8 cellular contexts compared by ENCODE assay signal in the genomic region with DNA sequence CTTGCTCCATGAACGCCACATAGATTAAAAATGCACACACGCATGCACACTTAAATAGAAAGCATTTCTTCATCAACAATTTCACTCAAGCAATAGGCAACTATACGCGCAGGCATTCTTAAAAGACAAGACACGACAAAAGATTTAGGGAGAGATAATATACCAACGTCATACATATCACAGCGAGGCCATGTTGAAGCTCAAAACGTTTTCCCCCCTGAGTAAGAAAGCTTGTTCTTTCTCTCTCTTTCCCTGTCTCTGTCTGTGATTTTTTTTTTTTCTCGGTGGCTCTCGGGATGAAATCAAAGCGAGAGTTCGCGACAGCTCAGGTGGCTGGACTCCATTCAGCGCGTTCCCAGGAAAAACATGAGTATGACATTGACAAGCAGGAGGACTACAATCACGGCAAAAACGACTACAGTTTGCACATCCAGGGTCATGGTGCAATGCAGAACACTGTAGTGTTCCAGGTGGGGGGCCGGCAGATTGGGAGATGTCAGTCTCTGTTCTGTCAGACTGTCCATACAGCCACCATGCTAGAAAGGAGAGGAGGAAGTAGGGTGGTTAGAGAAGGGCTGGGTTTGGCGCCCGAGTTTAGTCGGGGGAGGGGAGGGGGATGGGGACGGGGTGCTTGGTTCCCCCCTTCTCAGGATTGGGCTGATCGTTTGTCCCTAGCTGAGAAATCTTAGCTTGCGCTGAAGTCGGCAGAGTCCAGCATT. TPM values are rescaled to one million over a fixed set of nuclear protein-coding genes. Genes with fewer than 3 reads are reported as not detected.
DNase-seq lines count a peak whose midpoint lies in the region; ATAC-seq and TF ChIP-seq lines count a peak whose summit lies in the region.

No MANE protein-coding gene starts in this region.

- H3K4me2 ChIP-seq in fibroblast of lung (ENCODE audit: extremely low read depth, insufficient read depth, low read length) = peak overlapping the region; percentile 77

- peak overlapping the region; percentile 79 for H3K9ac ChIP-seq in fibroblast of lung (ENCODE audit: insufficient read depth, low read length)

- peak; percentile 16 for DNase-seq in Caki2 (ENCODE audit: low read depth)
- DNase-seq in M059J (ENCODE audit: low read depth) = peak; percentile 45
- peak; percentile 33 for DNase-seq in activated CD4-positive, alpha-beta memory T cell treated with anti-CD3 and anti-CD28 coated beads, Interleukin-2, amount 10 ng/mL, durations not matched to agents 7 days and 5 days
- peak; percentile 16 to 23 for DNase-seq in fibroblast of lung (ENCODE audit: low read depth in 2 of 2)
- no peak for DNase-seq in osteocyte (ENCODE audit: extremely low spot score, unreplicated experiment)
- no peak for DNase-seq in KG1 (lab: John Stamatoyannopoulos, UW)
- no peak for DNase-seq in NCI-H1436 treated with DMSO at 0.1 percent for 48 hours (lab: John Stamatoyannopoulos, UW)

- TF ChIP-seq CTCF in fibroblast of lung (conservative IDR thresholded peaks at IDR 0.05 in 1 of 2, IDR thresholded peaks at IDR 0.05 in 1 of 2; ENCODE audit: low read depth in 1 of 2, low read length in 2 of 2) (no peak), osteocyte (IDR thresholded peaks at IDR 0.05) (no peak)

- H3K27me3 Mint-ChIP-seq in activated CD4-positive, alpha-beta memory T cell treated with anti-CD3 and anti-CD28 coated beads, Interleukin-2, amount 10 ng/mL, durations not matched to agents 7 days and 5 days = no peaks in the 10 kb centered on the region
- H3K27me3 Mint-ChIP-seq in osteocyte (ENCODE audit: unreplicated experiment) = no peaks in the 10 kb centered on the region

- POLR2A ChIA-PET in activated CD4-positive, alpha-beta memory T cell treated with anti-CD3 and anti-CD28 coated beads, Interleukin-2, amount 10 ng/mL, durations not matched to agents 7 days and 5 days (lab: Charles Lee) = interaction anchor here (0.8 to 3.3 kb wide), 12 partner anchors 8 to 1281 kb away, joined by 3 to 34 read pairs (median 4); partner anchors contain the start of genes MTMR8, SPIN4 and ZC3H12B

- ATAC-seq in GM21529 (IDR thresholded peaks at IDR 0.05; ENCODE audit: unreplicated experiment) = peak; percentile 32

- peak overlapping the region; percentile 100 for H3K4me3 Mint-ChIP-seq in activated CD4-positive, alpha-beta memory T cell treated with anti-CD3 and anti-CD28 coated beads, Interleukin-2, amount 10 ng/mL, durations not matched to agents 7 days and 5 days
- peak overlapping the region; percentile 92 for H3K4me3 Mint-ChIP-seq in osteocyte (ENCODE audit: unreplicated experiment)

- CTCF ChIA-PET in activated CD4-positive, alpha-beta memory T cell treated with anti-CD3 and anti-CD28 coated beads, Interleukin-2, amount 10 ng/mL, durations not matched to agents 7 days and 5 days (lab: Charles Lee) = interaction anchor here (0.7 to 0.9 kb wide), 3 partner anchors 8 to 571 kb away, joined by 3 read pairs; no protein-coding TSS in a partner anchor

- H3K4me3 ChIP-seq in fibroblast of lung (replicated peaks in 1 of 4; ENCODE audit: control extremely low read depth in 1 of 4, insufficient read depth in 1 of 4, low read depth in 3 of 4, low read length in 4 of 4) = peak overlapping the region; percentile 50 to 91 (median 68)

- peak overlapping the region; percentile 97 for H3K27ac Mint-ChIP-seq in activated CD4-positive, alpha-beta memory T cell treated with anti-CD3 and anti-CD28 coated beads, Interleukin-2, amount 10 ng/mL, durations not matched to agents 7 days and 5 days
- peak overlapping the region; percentile 99 for H3K27ac Mint-ChIP-seq in osteocyte (ENCODE audit: unreplicated experiment)

- peak overlapping the region; percentile 59 for H2AFZ ChIP-seq in fibroblast of lung (ENCODE audit: low read length)

- H3K27me3 ChIP-seq in fibroblast of lung (ENCODE audit: control insufficient read depth, insufficient read depth, low read length) = no peaks in the 10 kb centered on the region

- peak overlapping the region; percentile 79 for H3K27ac ChIP-seq in fibroblast of lung (ENCODE audit: insufficient read depth, low read length)

- no peaks in the 10 kb centered on the region for H3K9me3 Mint-ChIP-seq in activated CD4-positive, alpha-beta memory T cell treated with anti-CD3 and anti-CD28 coated beads, Interleukin-2, amount 10 ng/mL, durations not matched to agents 7 days and 5 days
- H3K9me3 Mint-ChIP-seq in osteocyte (ENCODE audit: unreplicated experiment) = no peaks in the 10 kb centered on the region

- no peaks in the 10 kb centered on the region for H3K79me2 ChIP-seq in fibroblast of lung (ENCODE audit: control insufficient read depth, insufficient read depth, low read length)

- in situ Hi-C loops in Caki2 (cut with HindIII; ENCODE audit: low pct_unique_long_range_greater_than_20kb, low sequenced_read_pairs) = no loop called here

- H3K36me3 ChIP-seq in fibroblast of lung (ENCODE audit: control insufficient read depth, insufficient read depth, low read length) = no peaks in the 10 kb centered on the region

- no peaks in the 10 kb centered on the region for H3K9me3 ChIP-seq in fibroblast of lung (ENCODE audit: control insufficient read depth, insufficient read depth, low read depth, low read length)

- peaks cover 53% of the 10 kb centered on the region for H3K4me1 Mint-ChIP-seq in activated CD4-positive, alpha-beta memory T cell treated with anti-CD3 and anti-CD28 coated beads, Interleukin-2, amount 10 ng/mL, durations not matched to agents 7 days and 5 days
- peaks cover 44% of the 10 kb centered on the region for H3K4me1 Mint-ChIP-seq in osteocyte (ENCODE audit: unreplicated experiment)

- no peaks in the 10 kb centered on the region for H4K20me1 ChIP-seq in fibroblast of lung (ENCODE audit: control insufficient read depth, extremely low read depth, insufficient read depth, low read length)

- H3K36me3 Mint-ChIP-seq in activated CD4-positive, alpha-beta memory T cell treated with anti-CD3 and anti-CD28 coated beads, Interleukin-2, amount 10 ng/mL, durations not matched to agents 7 days and 5 days (ENCODE audit: low read depth) = peaks cover 19% of the 10 kb centered on the region
- H3K36me3 Mint-ChIP-seq in osteocyte (ENCODE audit: unreplicated experiment) = no peaks in the 10 kb centered on the region

- H3K4me1 ChIP-seq in fibroblast of lung (ENCODE audit: control insufficient read depth, extremely low read depth, insufficient read depth, low read length) = no peaks in the 10 kb centered on the region

RNA-seq across cellular contexts. Expression of gene ARHGEF9, which starts 30.7 kb away (rescaled TPM):
- total RNA-seq in Caki2 (2014; rRNA removed; shearing (Covaris generic); ENCODE audit: low replicate concordance) = 7.0 and 24.9 TPM in 2 replicates
- 22.0 and 28.1 TPM in 2 replicates for total RNA-seq in M059J (2014; rRNA removed; shearing (Covaris generic))
- total RNA-seq in activated CD4-positive, alpha-beta memory T cell treated with anti-CD3 and anti-CD28 coated beads, Interleukin-2, amount 10 ng/mL, durations not matched to agents 7 days and 5 days = 10 to 100 TPM; 21.9 to 23.9 TPM
- 10.3 and 18.5 TPM in 2 replicates for total RNA-seq in fibroblast of lung
- polyA plus RNA-seq in fibroblast of lung = 11.0 and 11.5 TPM in 2 replicates
- 8.2 and 8.7 TPM in 2 replicates for polyA plus RNA-seq in fibroblast of lung (2012)
- polyA minus RNA-seq in fibroblast of lung (ENCODE audit: low replicate concordance) = 10.7 and 20.6 TPM in 2 replicates
- total RNA-seq in osteocyte = 34.3 and 40.7 TPM in 2 replicates

Comparison
In these comparisons a context has a peak if more than half of its experiments do, and no peak if none do; other contexts are left out.
1. DNase-seq: peak in Caki2 (single experiment), M059J (single experiment), activated CD4-positive, alpha-beta memory T cell treated with anti-CD3 and anti-CD28 coated beads, Interleukin-2, amount 10 ng/mL, durations not matched to agents 7 days and 5 days (single experiment) and fibroblast of lung (2 of 2); none in osteocyte (single experiment), KG1 (single experiment) and NCI-H1436 treated with DMSO at 0.1 percent for 48 hours (single experiment).